8 cellular contexts compared by ENCODE assay signal in genomic region chr19:11382898-11383705, GRCh38. TPM values are rescaled to one million over a fixed set of nuclear protein-coding genes. Genes with fewer than 3 reads are reported as not detected.
DNase-seq lines count a peak whose midpoint lies in the region; ATAC-seq and TF ChIP-seq lines count a peak whose summit lies in the region.

No MANE protein-coding gene starts in this region.

- no peak overlapping the region for H3K23ac ChIP-seq in H9 (ENCODE audit: insufficient read length, low read depth, low read length)

- no CpG with 5 or more reads among the region's 65 CpGs for WGBS in H9 (ENCODE audit: extremely low coverage, insufficient read length, low lambda C conversion rate)
- 2% methylated on average over 31 of the region's 65 CpGs for WGBS in smooth muscle cell (ENCODE audit: low lambda C conversion rate)
- WGBS in gastroesophageal sphincter (ENCODE audit: low coverage in 1 of 2), 2 donors, result 0% methylated on average over 3 to 7 of the region's 65 CpGs

- no peak overlapping the region for H2BK12ac ChIP-seq in H9 (ENCODE audit: insufficient read length, low read depth, low read length)

- no peak overlapping the region for H2BK5ac ChIP-seq in H9 (ENCODE audit: insufficient read length, low read length)

- H4K20me1 ChIP-seq in H9 (ENCODE audit: control insufficient read depth, insufficient read depth, insufficient read length) (peaks cover 4% of the 10 kb centered on the region), smooth muscle cell (ENCODE audit: low read depth) (peaks cover 3% of the 10 kb centered on the region)

- H3K4me3 ChIP-seq in smooth muscle cell (peak overlapping the region; percentile 59), gastroesophageal sphincter (peak overlapping the region in 1 of 2 donors; percentile 40)

- peak overlapping the region in 2 of 3 experiments; percentile 79 to 84; a peak in 4 of 7 replicates for H3K27ac Mint-ChIP-seq in H9
- peak overlapping the region; percentile 84 for H3K27ac Mint-ChIP-seq in activated naive CD8-positive, alpha-beta T cell treated with anti-CD3 and anti-CD28 coated beads, Interleukin-2, amount 10 ng/mL, durations not matched to agents 7 days and 5 days

- H3K4me3 Mint-ChIP-seq in H9, result peak overlapping the region; percentile 92 to 95
- peak overlapping the region; percentile 97 for H3K4me3 Mint-ChIP-seq in activated naive CD8-positive, alpha-beta T cell treated with anti-CD3 and anti-CD28 coated beads, Interleukin-2, amount 10 ng/mL, durations not matched to agents 7 days and 5 days

- H3K14ac ChIP-seq in H9 (ENCODE audit: insufficient read depth, low read length), result no peak overlapping the region

- no peak overlapping the region for H4K91ac ChIP-seq in H9 (ENCODE audit: insufficient read length, low read depth, low read length)

- no peak overlapping the region for H3K56ac ChIP-seq in H9 (ENCODE audit: insufficient read length, low read depth, low read length)

- peaks cover 1 to 8% (median 5%) of the 10 kb centered on the region in 3 experiments; a peak in 6 of 7 replicates for H3K36me3 Mint-ChIP-seq in H9 (ENCODE audit: insufficient read depth in 1 of 3, low read depth in 3 of 3)
- peaks cover 4% of the 10 kb centered on the region for H3K36me3 Mint-ChIP-seq in activated naive CD8-positive, alpha-beta T cell treated with anti-CD3 and anti-CD28 coated beads, Interleukin-2, amount 10 ng/mL, durations not matched to agents 7 days and 5 days

- no peak overlapping the region for H2BK15ac ChIP-seq in H9 (ENCODE audit: low read depth, low read length)

- no peak overlapping the region for H3K18ac ChIP-seq in H9 (ENCODE audit: insufficient read length, low read depth, low read length)

- POLR2A ChIA-PET in activated naive CD8-positive, alpha-beta T cell treated with anti-CD3 and anti-CD28 coated beads, Interleukin-2, amount 10 ng/mL, durations not matched to agents 7 days and 5 days (lab: Charles Lee), result interaction anchor here (0.5 to 1.8 kb wide), 6 partner anchors 9 to 1230 kb away, joined by 3 to 10 read pairs (median 4); partner anchors contain the start of gene SWSAP1

- peak; percentile 67 for TF ChIP-seq CTCF in AG09319 (IDR thresholded peaks at IDR 0.05; ENCODE audit: low read depth, low read length)
- TF ChIP-seq CTCF in H9 (conservative IDR thresholded peaks at IDR 0.05), result peak; percentile 95
- TF ChIP-seq CTCF in smooth muscle cell (IDR thresholded peaks at IDR 0.05; ENCODE audit: borderline replicate concordance, insufficient read depth, poor library complexity, severe bottlenecking), result peak; percentile 80
- peak in 2 of 4 experiments; percentile 45 to 67 for TF ChIP-seq CTCF in gastroesophageal sphincter (IDR thresholded peaks at IDR 0.05)

- H3F3A ChIP-seq in smooth muscle cell (ENCODE audit: low read depth), result peaks cover 10% of the 10 kb centered on the region

- H3K27me3 ChIP-seq in H9 (ENCODE audit: insufficient read depth, low read length), result no peaks in the 10 kb centered on the region
- no peaks in the 10 kb centered on the region for H3K27me3 ChIP-seq in smooth muscle cell (ENCODE audit: low read depth)
- H3K27me3 ChIP-seq in gastroesophageal sphincter, result peaks cover 30% of the 10 kb centered on the region

- H3K23me2 ChIP-seq in H9 (ENCODE audit: insufficient read length, low read depth, low read length, poor library complexity, severe bottlenecking), result peaks cover 18% of the 10 kb centered on the region

- H3K4me1 ChIP-seq in H9 (ENCODE audit: insufficient read depth, low read length) (no peaks in the 10 kb centered on the region), smooth muscle cell (ENCODE audit: low read depth) (peaks cover 12% of the 10 kb centered on the region), gastroesophageal sphincter (peaks cover 0 to 65% (median 25%) of the 10 kb centered on the region in 3 donors)

- H3K9me3 Mint-ChIP-seq in H9, result no peaks in the 10 kb centered on the region
- H3K9me3 Mint-ChIP-seq in activated naive CD8-positive, alpha-beta T cell treated with anti-CD3 and anti-CD28 coated beads, Interleukin-2, amount 10 ng/mL, durations not matched to agents 7 days and 5 days, result no peaks in the 10 kb centered on the region

- peaks cover 9 to 26% of the 10 kb centered on the region in 2 experiments for H3K4me1 Mint-ChIP-seq in H9
- peaks cover 26% of the 10 kb centered on the region for H3K4me1 Mint-ChIP-seq in activated naive CD8-positive, alpha-beta T cell treated with anti-CD3 and anti-CD28 coated beads, Interleukin-2, amount 10 ng/mL, durations not matched to agents 7 days and 5 days

- H3K79me1 ChIP-seq in H9 (ENCODE audit: insufficient read depth, low read depth, low read length, poor library complexity, severe bottlenecking), result no peaks in the 10 kb centered on the region

- H4K5ac ChIP-seq in H9 (ENCODE audit: insufficient read length, low read depth, low read length), result no peak overlapping the region

- no peak overlapping the region for H4K8ac ChIP-seq in H9 (replicated peaks; ENCODE audit: insufficient read length, low read depth, low read length)

- H2AK5ac ChIP-seq in H9 (ENCODE audit: insufficient read length, low read length), result no peak overlapping the region

- H2BK120ac ChIP-seq in H9 (ENCODE audit: low read depth, low read length, poor library complexity, severe bottlenecking), result no peak overlapping the region

- H3K36me3 ChIP-seq in smooth muscle cell (ENCODE audit: low read depth), result no peaks in the 10 kb centered on the region
- H3K36me3 ChIP-seq in gastroesophageal sphincter, result peaks cover 0 to 5% of the 10 kb centered on the region in 2 donors

- no peak for TF ChIP-seq POLR2A in gastroesophageal sphincter (IDR thresholded peaks at IDR 0.05)

- H3K9ac ChIP-seq in H9 (ENCODE audit: extremely low read depth, insufficient read length, low read length), result no peak overlapping the region
- H3K9ac ChIP-seq in smooth muscle cell (ENCODE audit: low read depth), result peak overlapping the region; percentile 29

- H3K4ac ChIP-seq in H9 (ENCODE audit: low read depth, low read length), result no peak overlapping the region

- H3T11ph ChIP-seq in H9 (ENCODE audit: low read length), result no peak overlapping the region

- DNase-seq in AG09319 (ENCODE audit: extremely low read depth, low read depth) (no peak), H9 (peak; percentile 87), OCI-M2 (lab: John Stamatoyannopoulos, UW; ENCODE audit: unreplicated experiment) (peak; percentile 100), iPS DF 19.7 (ENCODE audit: low read depth, low spot score) (peak; percentile 30), smooth muscle cell (lab: John Stamatoyannopoulos, UW; ENCODE audit: unreplicated experiment) (peak; percentile 33), midbrain (lab: John Stamatoyannopoulos, UW) (no peak)
- peak; percentile 78 for DNase-seq in activated naive CD8-positive, alpha-beta T cell treated with anti-CD3 and anti-CD28 coated beads, Interleukin-2, amount 10 ng/mL, durations not matched to agents 7 days and 5 days

- no peak for TF ChIP-seq EP300 in gastroesophageal sphincter (IDR thresholded peaks at IDR 0.05)

- H3K9me3 ChIP-seq in H9 (ENCODE audit: control insufficient read depth, low read depth, low read length), result no peaks in the 10 kb centered on the region
- H3K9me3 ChIP-seq in smooth muscle cell (replicated peaks; ENCODE audit: low read depth), result no peaks in the 10 kb centered on the region
- H3K9me3 ChIP-seq in gastroesophageal sphincter, result no peaks in the 10 kb centered on the region

- H3K27ac ChIP-seq in H9 (ENCODE audit: insufficient read length, low read depth, low read length) (no peak overlapping the region), smooth muscle cell (ENCODE audit: low read depth) (no peak overlapping the region), gastroesophageal sphincter (peak overlapping the region in 1 of 4 donors; percentile 40)

- H3K4me2 ChIP-seq in H9 (ENCODE audit: insufficient read depth, insufficient read length, low read length) (peak overlapping the region; percentile 86), smooth muscle cell (peak overlapping the region; percentile 95)

- no peak overlapping the region for H2BK20ac ChIP-seq in H9 (ENCODE audit: low read depth, low read length, poor library complexity, severe bottlenecking)

- H2AFZ ChIP-seq in H9 (ENCODE audit: low read length) (no peak overlapping the region), smooth muscle cell (ENCODE audit: low read depth) (peak overlapping the region; percentile 72)

- no peak for ATAC-seq in activated naive CD8-positive, alpha-beta T cell treated with anti-CD3 and anti-CD28 coated beads, Interleukin-2, amount 10 ng/mL, durations not matched to agents 7 days and 5 days (ENCODE audit: low read depth)
- ATAC-seq in gastroesophageal sphincter, result no peak

- no peaks in the 10 kb centered on the region for H3K79me2 ChIP-seq in H9 (ENCODE audit: insufficient read depth, low read length)
- H3K79me2 ChIP-seq in smooth muscle cell (ENCODE audit: low read depth), result no peaks in the 10 kb centered on the region

- H3K27me3 Mint-ChIP-seq in H9 (ENCODE audit: low read depth), result peaks cover 2% of the 10 kb centered on the region; the same call in 1 of the 2 replicates
- H3K27me3 Mint-ChIP-seq in activated naive CD8-positive, alpha-beta T cell treated with anti-CD3 and anti-CD28 coated beads, Interleukin-2, amount 10 ng/mL, durations not matched to agents 7 days and 5 days, result peaks cover 20% of the 10 kb centered on the region

RNA-seq across cellular contexts. Expression of gene EPOR, which starts 1.0 kb away (rescaled TPM):
- 8.9 and 9.3 TPM in 2 replicates for total RNA-seq in H9 (2021)
- total RNA-seq in activated naive CD8-positive, alpha-beta T cell treated with anti-CD3 and anti-CD28 coated beads, Interleukin-2, amount 10 ng/mL, durations not matched to agents 7 days and 5 days, result 1 to 10 TPM; 8.3 to 8.8 TPM
- 9.9 and 11.3 TPM in 2 replicates for total RNA-seq in smooth muscle cell
- 24.9 and 27.4 TPM in 2 replicates for polyA plus RNA-seq in smooth muscle cell
- 1 to 10 TPM in 3 of 4 donors, under 1 TPM in 1; 0.62 to 5.1 (median 2.7) TPM for total RNA-seq in gastroesophageal sphincter

RNA-seq across cellular contexts. Expression of gene SWSAP1, which starts 8.6 kb away (rescaled TPM):
- total RNA-seq in H9 (2021) (3.8 and 5.2 TPM in 2 replicates), smooth muscle cell (0.99 and 1.3 TPM in 2 replicates), gastroesophageal sphincter (1 to 10 TPM in 2 of 4 donors, under 1 TPM in 2; 0.62 to 2.6 (median 1.0) TPM)
- total RNA-seq in activated naive CD8-positive, alpha-beta T cell treated with anti-CD3 and anti-CD28 coated beads, Interleukin-2, amount 10 ng/mL, durations not matched to agents 7 days and 5 days, result 1 to 10 TPM; 3.0 to 3.3 TPM
- 2.7 and 2.8 TPM in 2 replicates for polyA plus RNA-seq in smooth muscle cell

RNA-seq across cellular contexts. Expression of gene PLPPR2, which starts 27.9 kb away (rescaled TPM):
- total RNA-seq in H9 (2021), result 6.1 and 8.0 TPM in 2 replicates
- total RNA-seq in activated naive CD8-positive, alpha-beta T cell treated with anti-CD3 and anti-CD28 coated beads, Interleukin-2, amount 10 ng/mL, durations not matched to agents 7 days and 5 days, result 1 to 10 TPM; 5.5 to 6.3 TPM
- total RNA-seq in smooth muscle cell, result 15.1 and 21.4 TPM in 2 replicates
- 54.0 and 67.1 TPM in 2 replicates for polyA plus RNA-seq in smooth muscle cell
- total RNA-seq in gastroesophageal sphincter, result 10 to 100 TPM; 20.5 to 57.7 (median 44.9) TPM

RNA-seq across cellular contexts. Expression of gene RGL3, which starts 36.0 kb away (rescaled TPM):
- total RNA-seq in H9 (2021) (58.5 and 65.9 TPM in 2 replicates), smooth muscle cell (5.5 and 9.6 TPM in 2 replicates), gastroesophageal sphincter (1 to 10 TPM in 2 of 4 donors, under 1 TPM in 2; 0.25 to 3.7 (median 1.3) TPM)
- not detected for total RNA-seq in activated naive CD8-positive, alpha-beta T cell treated with anti-CD3 and anti-CD28 coated beads, Interleukin-2, amount 10 ng/mL, durations not matched to agents 7 days and 5 days
- polyA plus RNA-seq in smooth muscle cell, result 6.6 and 39.0 TPM in 2 replicates

RNA-seq across cellular contexts. Expression of gene CCDC159, which starts 36.8 kb away (rescaled TPM):
- total RNA-seq in H9 (2021) (5.7 and 5.8 TPM in 2 replicates), smooth muscle cell (17.0 and 29.4 TPM in 2 replicates), gastroesophageal sphincter (10 to 100 TPM in 3 of 4 donors, 1 to 10 TPM in 1; 6.6 to 30.0 (median 19.0) TPM)
- 10 to 100 TPM; 36.2 to 40.7 TPM for total RNA-seq in activated naive CD8-positive, alpha-beta T cell treated with anti-CD3 and anti-CD28 coated beads, Interleukin-2, amount 10 ng/mL, durations not matched to agents 7 days and 5 days
- polyA plus RNA-seq in smooth muscle cell, result 8.7 and 9.8 TPM in 2 replicates

Comparison
In these comparisons a context has a peak if more than half of its experiments do, and no peak if none do; other contexts are left out.
1. DNase-seq: peak in H9 (single experiment), OCI-M2 (single experiment), activated naive CD8-positive, alpha-beta T cell treated with anti-CD3 and anti-CD28 coated beads, Interleukin-2, amount 10 ng/mL, durations not matched to agents 7 days and 5 days (single experiment), iPS DF 19.7 (single experiment) and smooth muscle cell (single experiment); none in AG09319 (single experiment) and midbrain (single experiment).